ENCODE assay signal across 24 cellular contexts in the genomic region with DNA sequence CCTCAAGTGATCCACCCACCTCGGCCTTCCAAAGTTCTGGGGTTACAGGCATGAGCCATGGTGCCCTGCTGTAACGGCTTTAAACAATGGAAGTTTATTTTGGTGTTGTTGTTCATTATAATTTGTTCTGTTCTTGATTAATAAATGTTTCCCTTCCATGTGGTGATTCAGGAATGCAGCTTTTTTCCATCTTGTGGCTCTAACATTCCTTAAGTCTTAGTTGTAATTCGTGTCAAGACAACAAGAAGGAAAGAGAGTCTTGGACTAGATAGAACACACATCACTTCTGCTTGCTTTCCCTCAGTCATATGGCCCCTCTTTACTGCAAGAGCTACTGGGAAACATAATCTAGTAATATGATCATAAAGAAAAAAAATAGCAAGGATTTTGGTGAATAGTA.
A peak's percentile ranks its signal among the peaks of the same experiment; 100 is the strongest.
DNase-seq lines count a peak whose midpoint lies in the region; ATAC-seq, FAIRE-seq and TF ChIP-seq lines count a peak whose summit lies in the region.
"Had no signal": no experiment of that assay in that cellular context is flagged by ENCODE, and none has a peak within 500 bp of the region (broad histone marks: within the 10 kb centered on the region; RNA-seq: fewer than 3 reads in every experiment).

No MANE protein-coding gene starts in this region.

- H3K27me3 ChIP-seq in astrocyte (ENCODE audit: insufficient read depth, low read length): no peaks in the 10 kb centered on the region
- no peaks in the 10 kb centered on the region for H3K27me3 ChIP-seq in trophoblast cell (ENCODE audit: insufficient read depth, low read length)
- H3K27me3 ChIP-seq: Peyer's patch had no signal

- no peak overlapping the region for H3K14ac ChIP-seq in trophoblast cell (ENCODE audit: low read length)

- H3K9me3 Mint-ChIP-seq in astrocyte (ENCODE audit: unreplicated experiment): no peaks in the 10 kb centered on the region
- H3K9me3 Mint-ChIP-seq: CD8-positive, alpha-beta T cell had no signal

- intact Hi-C loops in Right ventricle myocardium superior (cut with DNase I): no loop called here

- DNase-seq in GM04503 (ENCODE audit: low read depth) (peak; percentile 20), astrocyte (ENCODE audit: low read depth) (peak; percentile 39), fibroblast of mammary gland (ENCODE audit: low read depth) (peak; percentile 7), trophoblast cell (no peak), OCI-M2 (lab: John Stamatoyannopoulos, UW; ENCODE audit: unreplicated experiment) (no peak), SHP77 (lab: John Stamatoyannopoulos, UW) (no peak), substantia nigra (lab: John Stamatoyannopoulos, UW) (no peak), Right ventricle myocardium superior (no peak)
- DNase-seq: C1 segment of cervical spinal cord; CD8-positive, alpha-beta T cell; DND-41; GOT3; HCEC 1CT; NCI-H1092 treated with DMSO at 0.1 percent for 48 hours; NCI-H1436 treated with DMSO at 0.1 percent for 48 hours; NCI-H1930; NCI-H345; NCI-H524 treated with DMSO at 0.1 percent for 48 hours; Peyer's patch; SW 1271 had no signal

- H3K27ac ChIP-seq in astrocyte (ENCODE audit: low read depth, low read length) (no peak overlapping the region), trophoblast cell (ENCODE audit: low read depth, low read length) (no peak overlapping the region), substantia nigra (ENCODE audit: low read depth, low read length, poor library complexity, severe bottlenecking) (no peak overlapping the region)
- H3K27ac ChIP-seq: HL-60, Peyer's patch had no signal

- H2BK120ac ChIP-seq in trophoblast cell (ENCODE audit: insufficient read depth, low read length, poor library complexity): no peak overlapping the region

- no CpG with 5 or more reads among the region's 3 CpGs for WGBS in trophoblast cell (ENCODE audit: extremely low coverage, insufficient coverage, insufficient read length)

- H3K36me3 ChIP-seq in astrocyte (ENCODE audit: insufficient read depth, low read length) (no peaks in the 10 kb centered on the region), trophoblast cell (ENCODE audit: control insufficient read depth in 1 of 2, insufficient read depth in 2 of 2, low read length in 2 of 2) (no peaks in the 10 kb centered on the region)
- H3K36me3 ChIP-seq: Peyer's patch had no signal

- no peaks in the 10 kb centered on the region for H3K27me3 Mint-ChIP-seq in astrocyte (ENCODE audit: low read depth, unreplicated experiment)

- no peaks in the 10 kb centered on the region for H3K79me2 ChIP-seq in astrocyte (ENCODE audit: insufficient read depth, low read length)
- no peaks in the 10 kb centered on the region for H3K79me2 ChIP-seq in trophoblast cell (ENCODE audit: control insufficient read depth, insufficient read depth, low read length, poor library complexity)

- no peak overlapping the region for H3K4ac ChIP-seq in trophoblast cell (ENCODE audit: low read depth, low read length)

- H3K23ac ChIP-seq in trophoblast cell (ENCODE audit: low read length): no peak overlapping the region

- H2AFZ ChIP-seq in astrocyte (ENCODE audit: low read depth, low read length) (no peak overlapping the region), trophoblast cell (ENCODE audit: insufficient read depth, low read length, poor library complexity) (no peak overlapping the region)

- no peaks in the 10 kb centered on the region for H3K36me3 Mint-ChIP-seq in astrocyte (ENCODE audit: low read depth, unreplicated experiment)
- H3K36me3 Mint-ChIP-seq: CD8-positive, alpha-beta T cell had no signal

- no peak overlapping the region for H2AK5ac ChIP-seq in trophoblast cell (ENCODE audit: low read length)

- no peak overlapping the region for H3K27ac Mint-ChIP-seq in astrocyte (ENCODE audit: unreplicated experiment)
- H3K27ac Mint-ChIP-seq: CD8-positive, alpha-beta T cell had no signal

- H3K4me2 ChIP-seq in astrocyte (ENCODE audit: low read length) (no peak overlapping the region), trophoblast cell (ENCODE audit: low read length) (no peak overlapping the region)

- H4K91ac ChIP-seq in trophoblast cell (ENCODE audit: low read depth, low read length): no peak overlapping the region

- H3K9ac ChIP-seq in astrocyte (ENCODE audit: low read length) (no peak overlapping the region), trophoblast cell (ENCODE audit: low read length) (no peak overlapping the region)

- H2BK12ac ChIP-seq in trophoblast cell (ENCODE audit: low read length): peak overlapping the region; percentile 24

- no peak overlapping the region for H3K4me3 Mint-ChIP-seq in astrocyte (ENCODE audit: unreplicated experiment)
- H3K4me3 Mint-ChIP-seq: CD8-positive, alpha-beta T cell had no signal

- peaks cover 4% of the 10 kb centered on the region for H3K4me1 Mint-ChIP-seq in astrocyte (ENCODE audit: low read depth, unreplicated experiment)

- no peaks in the 10 kb centered on the region for H4K20me1 ChIP-seq in astrocyte (ENCODE audit: insufficient read depth, low read length)

- no peak overlapping the region for H3K18ac ChIP-seq in trophoblast cell (ENCODE audit: low read length)

- H3K4me3 ChIP-seq in astrocyte (ENCODE audit: insufficient read depth, low read depth, low read length) (no peak overlapping the region), fibroblast of mammary gland (ENCODE audit: control insufficient read depth, low read depth, low read length) (no peak overlapping the region), trophoblast cell (ENCODE audit: low read depth, low read length) (no peak overlapping the region)
- H3K4me3 ChIP-seq: K562, Peyer's patch had no signal

- H2BK5ac ChIP-seq in trophoblast cell (ENCODE audit: low read depth, low read length, poor library complexity): no peak overlapping the region

- no peak for TF ChIP-seq CTCF in astrocyte (IDR thresholded peaks at IDR 0.05; ENCODE audit: insufficient read depth, low read depth, low read length)
- no peak for TF ChIP-seq CTCF in fibroblast of mammary gland (conservative IDR thresholded peaks at IDR 0.05; ENCODE audit: control insufficient read depth, insufficient read depth, low read depth, low read length)

- H4K8ac ChIP-seq in trophoblast cell (ENCODE audit: low read depth, low read length): no peak overlapping the region

- FAIRE-seq in astrocyte (lab: Jason Lieb, UNC): no peak
- FAIRE-seq: G401.6, HepG2, K562 had no signal

- H3K4me1 ChIP-seq in astrocyte (ENCODE audit: insufficient read depth, low read length) (peaks cover 9% of the 10 kb centered on the region), trophoblast cell (ENCODE audit: control insufficient read depth in 1 of 2, insufficient read depth in 2 of 2, low read length in 2 of 2) (no peaks in the 10 kb centered on the region)
- H3K4me1 ChIP-seq: Peyer's patch had no signal

- no peak for ATAC-seq in Right ventricle myocardium superior (ENCODE audit: poor library complexity)
- ATAC-seq: CD8-positive, alpha-beta T cell; HepG2; K562 had no signal

- H3K9me3 ChIP-seq in astrocyte (ENCODE audit: insufficient read depth, low read depth, low read length) (no peaks in the 10 kb centered on the region), trophoblast cell (ENCODE audit: insufficient read depth, low read depth, low read length) (no peaks in the 10 kb centered on the region)
- H3K9me3 ChIP-seq: Peyer's patch had no signal

- H3K79me1 ChIP-seq in trophoblast cell (ENCODE audit: low read length): no peaks in the 10 kb centered on the region

- H4K12ac ChIP-seq in trophoblast cell (ENCODE audit: low read depth, low read length): no peak overlapping the region

Comparison
In these comparisons a context has a peak if more than half of its experiments do, and no peak if none do; other contexts are left out.
1. DNase-seq: peak in GM04503 (single experiment), astrocyte (single experiment) and fibroblast of mammary gland (single experiment); none in trophoblast cell (0 of 2), OCI-M2 (single experiment), SHP77 (0 of 2), substantia nigra (0 of 49) and Right ventricle myocardium superior (single experiment).